ENCODE assay signal across 1 cellular context in the genomic region with DNA sequence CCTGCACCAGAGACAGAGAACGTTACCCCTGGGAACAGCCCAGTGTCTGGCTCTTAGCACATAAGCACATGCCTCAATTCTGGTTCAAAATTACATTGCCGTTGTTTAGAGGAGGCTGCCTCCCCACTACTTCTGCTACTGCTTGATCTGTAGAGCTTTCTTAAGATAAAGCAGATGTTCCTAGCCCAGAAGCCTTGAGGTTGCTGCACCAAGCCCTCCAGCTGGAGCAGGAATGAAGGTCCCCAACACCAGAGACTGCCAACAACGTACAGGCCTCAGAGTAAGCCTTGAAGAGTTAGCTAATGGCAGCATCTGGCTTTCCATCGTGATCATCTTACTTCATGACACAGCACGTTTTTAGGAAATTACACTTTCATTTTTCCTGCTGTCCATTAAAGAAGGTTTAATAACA.
TF ChIP-seq lines count a peak whose summit lies in the region.

No MANE protein-coding gene starts in this region.

TF ChIP-seq in K562, 482 proteins besides CTCF, POLR2A, EP300 and RAD21 (continued from another document):
- TF ChIP-seq ZFP36 (IDR thresholded peaks at IDR 0.05; ENCODE audit: low read depth, low read length, partially characterized antibody) (no peak), ZNF318 (IDR thresholded peaks at IDR 0.05; ENCODE audit: borderline replicate concordance in 1 of 2, low read depth in 1 of 2) (no peak), POU5F1 (IDR thresholded peaks at IDR 0.05; ENCODE audit: borderline replicate concordance, low read depth, low read length, partially characterized antibody) (no peak), PYGO2 (tag; IDR thresholded peaks at IDR 0.05) (no peak), NR4A1 (CRISPR knock-in tag; IDR thresholded peaks at IDR 0.05) (no peak), NR4A1 (tag; IDR thresholded peaks at IDR 0.05) (0 out of 2 replicates have a peak, but pooled peaks have one; percentile 43), ILK (tag; IDR thresholded peaks at IDR 0.05; ENCODE audit: borderline replicate concordance, low read depth) (no peak), C11orf30 (IDR thresholded peaks at IDR 0.05; ENCODE audit: low read depth) (peak; percentile 71), NFIX (CRISPR knock-in tag; IDR thresholded peaks at IDR 0.05; ENCODE audit: low read depth) (no peak), PRMT5 (CRISPR knock-in tag; IDR thresholded peaks at IDR 0.05) (no peak), ZNF444 (CRISPR knock-in tag; IDR thresholded peaks at IDR 0.05) (no peak), CHCHD3 (CRISPR knock-in tag; IDR thresholded peaks at IDR 0.05) (no peak), ZNF316 (IDR thresholded peaks at IDR 0.05) (peak; percentile 76), BCL6 (CRISPR knock-in tag; IDR thresholded peaks at IDR 0.05) (no peak), POLR2H (tag; IDR thresholded peaks at IDR 0.05; ENCODE audit: low read depth) (no peak), ZNF354B (CRISPR knock-in tag; IDR thresholded peaks at IDR 0.05) (no peak), ZMIZ1 (IDR thresholded peaks at IDR 0.05; ENCODE audit: low read depth in 2 of 2, low read length in 2 of 2) (no peak), HDGF (IDR thresholded peaks at IDR 0.05) (no peak), ZNF217 (CRISPR knock-in tag; IDR thresholded peaks at IDR 0.05) (no peak), MLX (CRISPR knock-in tag; conservative IDR thresholded peaks at IDR 0.05) (no peak), PML (IDR thresholded peaks at IDR 0.05; ENCODE audit: low read length) (no peak), GABPB1 (CRISPR knock-in tag; IDR thresholded peaks at IDR 0.05) (no peak), E4F1 (CRISPR knock-in tag; IDR thresholded peaks at IDR 0.05; ENCODE audit: borderline replicate concordance) (no peak), ZKSCAN3 (CRISPR knock-in tag; IDR thresholded peaks at IDR 0.05) (no peak), MTA2 (IDR thresholded peaks at IDR 0.05; ENCODE audit: low read depth) (no peak), SETDB1 (IDR thresholded peaks at IDR 0.05; ENCODE audit: low read length) (no peak), KDM1A (IDR thresholded peaks at IDR 0.05) (no peak)
- TF ChIP-seq, protein P1, sequence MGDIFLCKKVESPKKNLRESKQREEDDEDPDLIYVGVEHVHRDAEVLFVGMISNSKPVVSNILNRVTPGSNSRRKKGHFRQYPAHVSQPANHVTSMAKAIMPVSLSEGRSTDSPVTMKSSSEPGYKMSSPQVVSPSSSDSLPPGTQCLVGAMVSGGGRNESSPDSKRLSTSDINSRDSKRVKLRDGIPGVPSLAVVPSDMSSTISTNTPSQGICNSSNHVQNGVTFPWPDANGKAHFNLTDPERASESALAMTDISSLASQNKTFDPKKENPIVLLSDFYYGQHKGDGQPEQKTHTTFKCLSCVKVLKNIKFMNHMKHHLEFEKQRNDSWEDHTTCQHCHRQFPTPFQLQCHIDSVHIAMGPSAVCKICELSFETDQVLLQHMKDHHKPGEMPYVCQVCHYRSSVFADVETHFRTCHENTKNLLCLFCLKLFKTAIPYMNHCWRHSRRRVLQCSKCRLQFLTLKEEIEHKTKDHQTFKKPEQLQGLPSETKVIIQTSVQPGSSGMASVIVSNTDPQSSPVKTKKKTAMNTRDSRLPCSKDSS (IDR thresholded peaks at IDR 0.05; ENCODE audit: low read depth, partially characterized antibody) = no peak
- TF ChIP-seq, protein P2, sequence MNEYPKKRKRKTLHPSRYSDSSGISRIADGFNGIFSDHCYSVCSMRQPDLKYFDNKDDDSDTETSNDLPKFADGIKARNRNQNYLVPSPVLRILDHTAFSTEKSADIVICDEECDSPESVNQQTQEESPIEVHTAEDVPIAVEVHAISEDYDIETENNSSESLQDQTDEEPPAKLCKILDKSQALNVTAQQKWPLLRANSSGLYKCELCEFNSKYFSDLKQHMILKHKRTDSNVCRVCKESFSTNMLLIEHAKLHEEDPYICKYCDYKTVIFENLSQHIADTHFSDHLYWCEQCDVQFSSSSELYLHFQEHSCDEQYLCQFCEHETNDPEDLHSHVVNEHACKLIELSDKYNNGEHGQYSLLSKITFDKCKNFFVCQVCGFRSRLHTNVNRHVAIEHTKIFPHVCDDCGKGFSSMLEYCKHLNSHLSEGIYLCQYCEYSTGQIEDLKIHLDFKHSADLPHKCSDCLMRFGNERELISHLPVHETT (CRISPR knock-in tag; conservative IDR thresholded peaks at IDR 0.05 in 1 of 2, IDR thresholded peaks at IDR 0.05 in 1 of 2) = no peak
- TF ChIP-seq, protein P3, sequence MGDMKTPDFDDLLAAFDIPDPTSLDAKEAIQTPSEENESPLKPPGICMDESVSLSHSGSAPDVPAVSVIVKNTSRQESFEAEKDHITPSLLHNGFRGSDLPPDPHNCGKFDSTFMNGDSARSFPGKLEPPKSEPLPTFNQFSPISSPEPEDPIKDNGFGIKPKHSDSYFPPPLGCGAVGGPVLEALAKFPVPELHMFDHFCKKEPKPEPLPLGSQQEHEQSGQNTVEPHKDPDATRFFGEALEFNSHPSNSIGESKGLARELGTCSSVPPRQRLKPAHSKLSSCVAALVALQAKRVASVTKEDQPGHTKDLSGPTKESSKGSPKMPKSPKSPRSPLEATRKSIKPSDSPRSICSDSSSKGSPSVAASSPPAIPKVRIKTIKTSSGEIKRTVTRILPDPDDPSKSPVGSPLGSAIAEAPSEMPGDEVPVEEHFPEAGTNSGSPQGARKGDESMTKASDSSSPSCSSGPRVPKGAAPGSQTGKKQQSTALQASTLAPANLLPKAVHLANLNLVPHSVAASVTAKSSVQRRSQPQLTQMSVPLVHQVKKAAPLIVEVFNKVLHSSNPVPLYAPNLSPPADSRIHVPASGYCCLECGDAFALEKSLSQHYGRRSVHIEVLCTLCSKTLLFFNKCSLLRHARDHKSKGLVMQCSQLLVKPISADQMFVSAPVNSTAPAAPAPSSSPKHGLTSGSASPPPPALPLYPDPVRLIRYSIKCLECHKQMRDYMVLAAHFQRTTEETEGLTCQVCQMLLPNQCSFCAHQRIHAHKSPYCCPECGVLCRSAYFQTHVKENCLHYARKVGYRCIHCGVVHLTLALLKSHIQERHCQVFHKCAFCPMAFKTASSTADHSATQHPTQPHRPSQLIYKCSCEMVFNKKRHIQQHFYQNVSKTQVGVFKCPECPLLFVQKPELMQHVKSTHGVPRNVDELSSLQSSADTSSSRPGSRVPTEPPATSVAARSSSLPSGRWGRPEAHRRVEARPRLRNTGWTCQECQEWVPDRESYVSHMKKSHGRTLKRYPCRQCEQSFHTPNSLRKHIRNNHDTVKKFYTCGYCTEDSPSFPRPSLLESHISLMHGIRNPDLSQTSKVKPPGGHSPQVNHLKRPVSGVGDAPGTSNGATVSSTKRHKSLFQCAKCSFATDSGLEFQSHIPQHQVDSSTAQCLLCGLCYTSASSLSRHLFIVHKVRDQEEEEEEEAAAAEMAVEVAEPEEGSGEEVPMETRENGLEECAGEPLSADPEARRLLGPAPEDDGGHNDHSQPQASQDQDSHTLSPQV (IDR thresholded peaks at IDR 0.05) = peak; percentile 78; the same call in 1 of the 2 replicates
